Comparison of ENCODE assay signal across 9 cellular contexts in genomic region chr21:28521932-28522826, GRCh38.
DNase-seq lines count a peak whose midpoint lies in the region; ATAC-seq lines count a peak whose summit lies in the region.
"Had no signal": no experiment of that assay in that cellular context is flagged by ENCODE, and none has a peak within 500 bp of the region (broad histone marks: within the 10 kb centered on the region; RNA-seq: fewer than 3 reads in every experiment).

No MANE protein-coding gene starts in this region.

- ATAC-seq in T-cell (replicated peaks in 1 of 4), result no peak

- H3K27me3 ChIP-seq in NT2/D1 (ENCODE audit: insufficient read depth, insufficient read length), result no peaks in the 10 kb centered on the region

- peak; percentile 20 for DNase-seq in NCI-H146 (lab: John Stamatoyannopoulos, UW)
- DNase-seq in NCI-H146 treated with DMSO at 0.1 percent for 48 hours (lab: John Stamatoyannopoulos, UW; ENCODE audit: unreplicated experiment), result no peak
- DNase-seq in NT2/D1 (ENCODE audit: low read depth, low spot score), result peak; percentile 22
- DNase-seq in fibroblast of the conjunctiva (ENCODE audit: low read depth), result peak; percentile 77
- DNase-seq in skeletal muscle cell (ENCODE audit: low read depth), result peak; percentile 49
- no peak for DNase-seq in central memory CD4-positive, alpha-beta T cell
- no peak for DNase-seq in T-cell
- no peak for DNase-seq in HK-2 (ENCODE audit: unreplicated experiment)

- H3K4me1 ChIP-seq in NT2/D1 (ENCODE audit: insufficient read depth, insufficient read length), result no peaks in the 10 kb centered on the region

- no peak overlapping the region for H3K27ac Mint-ChIP-seq in T-cell
- H3K27ac Mint-ChIP-seq: B cell had no signal

- peaks cover 2 to 7% (median 2%) of the 10 kb centered on the region in 3 donors for H3K4me1 Mint-ChIP-seq in T-cell

- CTCF ChIA-PET in T-cell (lab: Charles Lee), result interaction anchor here (0.7 to 2.5 kb wide), 3 partner anchors 9 to 224 kb away, joined by 3 to 20 read pairs (median 6); no protein-coding TSS in a partner anchor

- no peak overlapping the region for H3K4me3 ChIP-seq in NT2/D1 (ENCODE audit: insufficient read length, low read depth)
- no peak overlapping the region for H3K4me3 ChIP-seq in skeletal muscle cell (ENCODE audit: low read depth, low read length)

- POLR2A ChIA-PET in T-cell (lab: Charles Lee), result interaction anchor here in 1 of 2 donors (0.6 kb wide), 1 partner anchor 11 kb away, joined by 3 read pairs; no protein-coding TSS in a partner anchor

- no peaks in the 10 kb centered on the region for H3K9me3 Mint-ChIP-seq in T-cell

- H3K9me3 ChIP-seq in NT2/D1 (ENCODE audit: insufficient read depth, low read length), result no peaks in the 10 kb centered on the region

- H3K27me3 Mint-ChIP-seq in T-cell, result peaks cover 0 to 14% of the 10 kb centered on the region in 2 donors

- no peaks in the 10 kb centered on the region for H3K36me3 Mint-ChIP-seq in T-cell

- no peak overlapping the region for H3K9ac ChIP-seq in NT2/D1 (ENCODE audit: insufficient read length, low read depth)

- H3K36me3 ChIP-seq in NT2/D1 (ENCODE audit: insufficient read depth, insufficient read length, low read length), result no peaks in the 10 kb centered on the region

- no peak overlapping the region for H3K4me3 Mint-ChIP-seq in T-cell
- H3K4me3 Mint-ChIP-seq: B cell had no signal

Comparison
In these comparisons a context has a peak if more than half of its experiments do, and no peak if none do; other contexts are left out.
1. DNase-seq: peak in NCI-H146 (single experiment), NT2/D1 (single experiment), fibroblast of the conjunctiva (single experiment) and skeletal muscle cell (single experiment); none in NCI-H146 treated with DMSO at 0.1 percent for 48 hours (single experiment), central memory CD4-positive, alpha-beta T cell (single experiment), T-cell (0 of 34) and HK-2 (single experiment).